5 cellular contexts compared by ENCODE assay signal in genomic region chr4:60326735-60327134, GRCh38.
"Had no signal": no experiment of that assay in that cellular context is flagged by ENCODE, and none has a peak within 500 bp of the region (broad histone marks: within the 10 kb centered on the region; RNA-seq: fewer than 3 reads in every experiment).

No MANE protein-coding gene starts in this region.

- H3K9me3 Mint-ChIP-seq: H9 had no signal

- ATAC-seq: K562 had no signal

- H3K27ac ChIP-seq: GM23248 had no signal

- H3K4me3 Mint-ChIP-seq: H9 had no signal

- H3K4me1 Mint-ChIP-seq: H9 had no signal

- H2AFZ ChIP-seq: GM23248 had no signal

- DNase-seq: GM23248, H9, HCEC 1CT, IMR-90 had no signal

- H3K4me3 ChIP-seq: GM23248, K562 had no signal
